In the genomic region with DNA sequence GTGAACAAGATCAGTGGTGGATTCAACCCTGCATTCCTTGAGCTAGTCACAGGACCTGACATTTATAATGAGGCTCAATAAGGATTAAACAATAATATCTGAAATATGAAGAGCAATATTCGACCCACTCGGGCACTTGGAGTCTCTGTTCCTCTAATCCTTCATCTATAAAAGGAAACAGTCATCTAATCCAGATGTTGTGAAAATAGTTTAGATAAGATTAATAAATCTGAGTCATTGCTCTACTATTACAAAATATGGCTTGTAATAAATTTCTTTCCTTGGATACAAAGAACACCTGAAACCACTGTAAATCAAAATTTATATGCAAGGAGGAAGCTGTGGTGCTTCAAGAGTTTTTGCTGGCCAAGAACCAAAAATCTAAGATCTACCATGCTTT, we compare ENCODE assay signal across 23 cellular contexts.
"Had no signal": no experiment of that assay in that cellular context is flagged by ENCODE, and none has a peak within 500 bp of the region (broad histone marks: within the 10 kb centered on the region; RNA-seq: fewer than 3 reads in every experiment).

No MANE protein-coding gene starts in this region.

- H3K36me3 Mint-ChIP-seq: activated naive CD4-positive, alpha-beta T cell treated with anti-CD3 and anti-CD28 coated beads, Interleukin-2, amount 50 U/mL, for 24 hours; brain; naive B cell; neural progenitor cell; type B pancreatic cell; WTC11 had no signal

- H3K4me1 Mint-ChIP-seq: activated naive CD4-positive, alpha-beta T cell treated with anti-CD3 and anti-CD28 coated beads, Interleukin-2, amount 50 U/mL, for 24 hours; naive B cell had no signal

- H3K27me3 ChIP-seq: esophagus muscularis mucosa, neural progenitor cell, spleen had no signal

- H3K9me3 ChIP-seq: esophagus muscularis mucosa, lower lobe of right lung, thoracic aorta had no signal

- H3K36me3 ChIP-seq: esophagus muscularis mucosa, lower lobe of right lung, neural progenitor cell, spleen, thoracic aorta had no signal

- FAIRE-seq: endothelial cell of umbilical vein had no signal

- DNase-seq: activated gamma-delta T cell treated with Interleukin-2 at 50 U/mL for 16 hours; activated T-cell treated with anti-CD3 and anti-CD28 coated beads, Interleukin-2, amount 50 U/mL, for 1 hour; aorta; caudate nucleus; dermis blood vessel endothelial cell; effector CD8-positive, alpha-beta T cell; foreskin melanocyte; lower lobe of right lung; naive B cell; spleen; stimulated activated CD4-positive, alpha-beta T cell treated with anti-CD3 and anti-CD28 coated beads, Interleukin-4, amount 100 ng/mL, for 24 hours; stimulated activated naive CD4-positive, alpha-beta T cell treated with Interleukin-2 at 50 U/mL for 16 hours; T1000 had no signal

- H3K27me3 Mint-ChIP-seq: activated naive CD4-positive, alpha-beta T cell treated with anti-CD3 and anti-CD28 coated beads, Interleukin-2, amount 50 U/mL, for 24 hours; brain; naive B cell; type B pancreatic cell had no signal

- H3K4me3 Mint-ChIP-seq: activated naive CD4-positive, alpha-beta T cell treated with anti-CD3 and anti-CD28 coated beads, Interleukin-2, amount 50 U/mL, for 24 hours; brain; naive B cell; neural progenitor cell; type B pancreatic cell; WTC11 had no signal

- H3K4me3 ChIP-seq: esophagus muscularis mucosa, lower lobe of right lung, neural progenitor cell, spleen, thoracic aorta had no signal

- ATAC-seq: left lobe of liver, lower lobe of right lung, sciatic nerve, WTC11 had no signal

- H3K27ac Mint-ChIP-seq: activated naive CD4-positive, alpha-beta T cell treated with anti-CD3 and anti-CD28 coated beads, Interleukin-2, amount 50 U/mL, for 24 hours; brain; naive B cell; neural progenitor cell; type B pancreatic cell; WTC11 had no signal
